20 cellular contexts compared by ENCODE assay signal in genomic region chr1:184576822-184577790, GRCh38.
DNase-seq lines count a peak whose midpoint lies in the region; ATAC-seq and TF ChIP-seq lines count a peak whose summit lies in the region.
"Had no signal": no experiment of that assay in that cellular context is flagged by ENCODE, and none has a peak within 500 bp of the region (broad histone marks: within the 10 kb centered on the region; RNA-seq: fewer than 3 reads in every experiment).

No MANE protein-coding gene starts in this region.

- H4K5ac ChIP-seq in mesendoderm (ENCODE audit: low read length), result no peak overlapping the region

- H3K9ac ChIP-seq in GM23248 (no peak overlapping the region), mesendoderm (ENCODE audit: low read length) (no peak overlapping the region), skeletal muscle satellite cell (ENCODE audit: low read depth, low read length) (no peak overlapping the region)

- H3K79me2 ChIP-seq in GM23248 (ENCODE audit: insufficient read depth) (no peaks in the 10 kb centered on the region), mesendoderm (ENCODE audit: control insufficient read depth, insufficient read depth, low read length) (no peaks in the 10 kb centered on the region)

- H3K4ac ChIP-seq in mesendoderm (ENCODE audit: low read depth, low read length), result peak overlapping the region; percentile 70

- no peak overlapping the region for H2BK120ac ChIP-seq in mesendoderm (ENCODE audit: low read depth, low read length)

- H3K4me2 ChIP-seq in GM23248 (ENCODE audit: unreplicated experiment) (peak overlapping the region; percentile 15), mesendoderm (ENCODE audit: low read length) (no peak overlapping the region), skeletal muscle satellite cell (ENCODE audit: low read length) (peak overlapping the region; percentile 0)

- in situ Hi-C loops in GM23248 (cut with MboI), result no loop called here

- no peaks in the 10 kb centered on the region for H3K79me1 ChIP-seq in mesendoderm (ENCODE audit: low read length)

- TF ChIP-seq POLR2A in esophagus squamous epithelium (IDR thresholded peaks at IDR 0.05) (no peak), thyroid gland (IDR thresholded peaks at IDR 0.05) (no peak)

- no peak overlapping the region for H3K56ac ChIP-seq in mesendoderm (ENCODE audit: low read length)

- H3K27ac ChIP-seq in GM23248 (no peak overlapping the region), esophagus squamous epithelium (peak overlapping the region in 3 of 4 donors; percentile 60 to 69 (median 67)), mesendoderm (ENCODE audit: low read depth, low read length) (no peak overlapping the region), thyroid gland (no peak overlapping the region)
- H3K27ac ChIP-seq: body of pancreas, upper lobe of right lung had no signal

- H2BK5ac ChIP-seq in mesendoderm (ENCODE audit: low read length), result no peak overlapping the region

- H3K4me3 ChIP-seq in GM23248 (no peak overlapping the region), esophagus squamous epithelium (no peak overlapping the region), mesendoderm (ENCODE audit: low read length) (no peak overlapping the region), skeletal muscle satellite cell (ENCODE audit: low read length) (no peak overlapping the region), thyroid gland (replicated peaks in 1 of 3) (no peak overlapping the region)
- H3K4me3 ChIP-seq: body of pancreas, lung, upper lobe of right lung had no signal

- TF ChIP-seq CTCF in esophagus squamous epithelium (IDR thresholded peaks at IDR 0.05), result no peak
- TF ChIP-seq CTCF in thyroid gland (IDR thresholded peaks at IDR 0.05), result no peak

- H3K9me3 ChIP-seq in GM23248 (ENCODE audit: low read depth), result no peaks in the 10 kb centered on the region
- no peaks in the 10 kb centered on the region for H3K9me3 ChIP-seq in esophagus squamous epithelium
- H3K9me3 ChIP-seq in skeletal muscle satellite cell (replicated peaks; ENCODE audit: low read length), result peaks cover 2% of the 10 kb centered on the region
- no peaks in the 10 kb centered on the region for H3K9me3 ChIP-seq in thyroid gland
- H3K9me3 ChIP-seq: body of pancreas, upper lobe of right lung had no signal

- H3K4me1 ChIP-seq in GM23248 (ENCODE audit: insufficient read depth), result no peaks in the 10 kb centered on the region
- H3K4me1 ChIP-seq in esophagus squamous epithelium, result peaks cover 0 to 29% (median 0%) of the 10 kb centered on the region in 3 donors
- H3K4me1 ChIP-seq in mesendoderm (ENCODE audit: control insufficient read depth, low read depth, low read length), result no peaks in the 10 kb centered on the region
- no peaks in the 10 kb centered on the region for H3K4me1 ChIP-seq in skeletal muscle satellite cell (ENCODE audit: control insufficient read depth, insufficient read depth, low read length)
- H3K4me1 ChIP-seq in thyroid gland, result no peaks in the 10 kb centered on the region
- H3K4me1 ChIP-seq: body of pancreas, upper lobe of right lung had no signal

- H3K18ac ChIP-seq in mesendoderm (ENCODE audit: low read length), result no peak overlapping the region

- H3K27me3 ChIP-seq in GM23248 (replicated peaks; ENCODE audit: insufficient read depth), result no peaks in the 10 kb centered on the region
- H3K27me3 ChIP-seq in esophagus squamous epithelium, result no peaks in the 10 kb centered on the region
- no peaks in the 10 kb centered on the region for H3K27me3 ChIP-seq in mesendoderm (ENCODE audit: insufficient read depth, low read length, poor library complexity)
- H3K27me3 ChIP-seq in skeletal muscle satellite cell (ENCODE audit: control insufficient read depth, insufficient read depth, low read length), result no peaks in the 10 kb centered on the region
- H3K27me3 ChIP-seq in thyroid gland, result no peaks in the 10 kb centered on the region
- H3K27me3 ChIP-seq: body of pancreas, upper lobe of right lung had no signal

- WGBS in GM23248 (ENCODE audit: low coverage in 1 of 2, low lambda C conversion rate in 2 of 2, missing lambda C conversion rate in 2 of 2), 2 experiments, result 36 to 37% methylated on average over 13 of the region's 13 CpGs
- WGBS in esophagus squamous epithelium, 2 donors, result 70% methylated on average over 11 to 12 of the region's 13 CpGs
- no CpG with 5 or more reads among the region's 13 CpGs for WGBS in mesendoderm (ENCODE audit: extremely low coverage, insufficient coverage, low lambda C conversion rate)
- 85 to 86% methylated on average over 13 of the region's 13 CpGs for WGBS in thyroid gland, 2 donors

- H3K23ac ChIP-seq in mesendoderm (ENCODE audit: low read length), result no peak overlapping the region

- DNase-seq in GM23248 (peak; percentile 34), esophagus squamous epithelium (lab: John Stamatoyannopoulos, UW) (no peak), mesendoderm (no peak), NCI-H1930 (lab: John Stamatoyannopoulos, UW) (no peak), NCI-H1092 treated with DMSO at 0.1 percent for 48 hours (lab: John Stamatoyannopoulos, UW) (no peak), thyroid gland (no peak)
- DNase-seq: activated CD4-positive, CD25-positive, alpha-beta regulatory T cell; activated T-cell treated with anti-CD3 and anti-CD28 coated beads, Interleukin-2, amount 50 U/mL, for 4 hours; body of pancreas; GOT3; immature natural killer cell; NCI-H1105 treated with DMSO at 0.1 percent for 48 hours; NCI-H510A; retina; stimulated activated naive B cell treated with anti-CD40 and anti-IgM and Interleukin-4, amounts not matched to agents 10 μg/mL and 1 μg/mL and 100 μg/mL, for 72 hours; T-helper 9 cell; upper lobe of right lung had no signal

- H2BK15ac ChIP-seq in mesendoderm (replicated peaks; ENCODE audit: low read depth), result no peak overlapping the region

- no peaks in the 10 kb centered on the region for H3K36me3 ChIP-seq in GM23248 (ENCODE audit: low read depth)
- no peaks in the 10 kb centered on the region for H3K36me3 ChIP-seq in esophagus squamous epithelium
- H3K36me3 ChIP-seq in mesendoderm (ENCODE audit: control insufficient read depth, insufficient read depth, low read length), result no peaks in the 10 kb centered on the region
- H3K36me3 ChIP-seq in skeletal muscle satellite cell (ENCODE audit: insufficient read depth, low read length), result no peaks in the 10 kb centered on the region
- no peaks in the 10 kb centered on the region for H3K36me3 ChIP-seq in thyroid gland
- H3K36me3 ChIP-seq: upper lobe of right lung had no signal

- H3F3A ChIP-seq in GM23248 (ENCODE audit: insufficient read depth), result no peaks in the 10 kb centered on the region

- no peaks in the 10 kb centered on the region for H4K20me1 ChIP-seq in GM23248 (ENCODE audit: insufficient read depth)

- H2AFZ ChIP-seq in GM23248, result peak overlapping the region; percentile 50

- no peaks in the 10 kb centered on the region for H3K9me2 ChIP-seq in GM23248 (ENCODE audit: insufficient read depth)

- intact Hi-C loops in esophagus squamous epithelium (cut with DNase I) (no loop called here), thyroid gland (cut with DNase I) (no loop called here)

- ATAC-seq in HG03342 (IDR thresholded peaks at IDR 0.05; ENCODE audit: unreplicated experiment), result no peak
- ATAC-seq: activated T-cell treated with anti-CD3 and anti-CD28 coated beads, Interleukin-2, amount 50 U/mL, for 4 hours; body of pancreas; stimulated activated naive B cell treated with anti-CD40 and anti-IgM and Interleukin-4, amounts not matched to agents 10 μg/mL and 1 μg/mL and 100 μg/mL, for 72 hours; upper lobe of right lung had no signal

- H4K8ac ChIP-seq in mesendoderm (ENCODE audit: low read depth, low read length), result no peak overlapping the region

- H2AK5ac ChIP-seq in mesendoderm (ENCODE audit: low read length), result no peak overlapping the region

Comparison
In these comparisons a context has a peak if more than half of its experiments do, and no peak if none do; other contexts are left out.
1. H3K27ac ChIP-seq: peak in esophagus squamous epithelium (3 of 4); none in GM23248 (single experiment), mesendoderm (single experiment) and thyroid gland (0 of 3).